ENCODE assay signal across 8 cellular contexts in genomic region chr17:1515640-1516402, GRCh38. TPM values are rescaled to one million over a fixed set of nuclear protein-coding genes. Genes with fewer than 3 reads are reported as not detected.
DNase-seq lines count a peak whose midpoint lies in the region; ATAC-seq and TF ChIP-seq lines count a peak whose summit lies in the region.

No MANE protein-coding gene starts in this region.

- CTCF ChIA-PET in HEK293T (lab: Yijun Ruan, JAX), result interaction anchor here (0.6 to 2.4 kb wide), 8 partner anchors 18 to 459 kb away, joined by 3 to 15 read pairs (median 3); no protein-coding TSS in a partner anchor

- H3K4me1 Mint-ChIP-seq in endothelial cell (ENCODE audit: unreplicated experiment), result peaks cover 50% of the 10 kb centered on the region

- peaks cover 47% of the 10 kb centered on the region for H3K36me3 ChIP-seq in mesodermal cell (ENCODE audit: control insufficient read depth, insufficient read depth, low read length)

- peak overlapping the region; percentile 80 for H3K27ac ChIP-seq in mesodermal cell (ENCODE audit: low read depth, low read length, severe bottlenecking)

- peak overlapping the region; percentile 76 for H3K27ac Mint-ChIP-seq in endothelial cell (ENCODE audit: unreplicated experiment)

- peak overlapping the region; percentile 92 for H3K4me3 Mint-ChIP-seq in endothelial cell (ENCODE audit: unreplicated experiment)

- H3K4me3 ChIP-seq in mesodermal cell (ENCODE audit: extremely low read depth, insufficient read depth, low read length, poor library complexity, severe bottlenecking), result peak overlapping the region; percentile 88

- 2 to 3% methylated on average over 26 to 28 of the region's 32 CpGs for WGBS in mesodermal cell (ENCODE audit: insufficient coverage in 2 of 2), 2 experiments

- no peaks in the 10 kb centered on the region for H3K4me1 ChIP-seq in mesodermal cell (ENCODE audit: control insufficient read depth, insufficient read depth, low read length, poor library complexity, severe bottlenecking)

- no peaks in the 10 kb centered on the region for H3K9me3 ChIP-seq in mesodermal cell (ENCODE audit: control insufficient read depth, low read length)

- ATAC-seq in GM21390 (IDR thresholded peaks at IDR 0.05; ENCODE audit: unreplicated experiment), result no peak

- no peaks in the 10 kb centered on the region for H3K9me3 Mint-ChIP-seq in endothelial cell (ENCODE audit: unreplicated experiment)

- peaks cover 37% of the 10 kb centered on the region for H3K36me3 Mint-ChIP-seq in endothelial cell (ENCODE audit: low read depth, unreplicated experiment)

- POLR2A ChIA-PET in HEK293T (lab: Yijun Ruan, JAX), result interaction anchor here (0.6 to 2.4 kb wide), 31 partner anchors 9 to 249 kb away, joined by 3 to 18 read pairs (median 3); partner anchors contain the start of genes CRK, MYO1C and SLC43A2

- DNase-seq in Daoy (ENCODE audit: low read depth) (peak; percentile 87), HEK293T (ENCODE audit: extremely low spot score) (peak; percentile 58), NCI-H69 (lab: John Stamatoyannopoulos, UW) (peak; percentile 59), endothelial cell (ENCODE audit: low spot score) (peak; percentile 55), stromal cell of bone marrow (ENCODE audit: low read depth) (peak; percentile 70)
- DNase-seq in activated CD8-positive, alpha-beta memory T cell treated with anti-CD3 and anti-CD28 coated beads for 4 hours (ENCODE audit: low read depth in 2 of 2), result peak; percentile 32 to 39

- peak; percentile 27 for TF ChIP-seq CTCF in endothelial cell (IDR thresholded peaks at IDR 0.05; ENCODE audit: unreplicated experiment)

- peaks cover 4% of the 10 kb centered on the region for H3K27me3 Mint-ChIP-seq in endothelial cell (ENCODE audit: unreplicated experiment)

TF ChIP-seq in HEK293T, 16 proteins besides CTCF, POLR2A, EP300 and RAD21:
- TF ChIP-seq ARNT (IDR thresholded peaks at IDR 0.05) (no peak), CTBP1 (IDR thresholded peaks at IDR 0.05; ENCODE audit: borderline replicate concordance) (no peak), FOXK2 (IDR thresholded peaks at IDR 0.05) (no peak), L3MBTL2 (conservative IDR thresholded peaks at IDR 0.05) (no peak; the same call in 1 of the 2 replicates), HDGF (IDR thresholded peaks at IDR 0.05; ENCODE audit: borderline replicate concordance) (no peak), BHLHE40 (IDR thresholded peaks at IDR 0.05; ENCODE audit: borderline replicate concordance) (no peak), ELF4 (IDR thresholded peaks at IDR 0.05) (no peak), FOXM1 (IDR thresholded peaks at IDR 0.05; ENCODE audit: borderline replicate concordance) (no peak)

RNA-seq across cellular contexts. Expression of gene INPP5K, which starts 0.6 kb away (rescaled TPM):
- total RNA-seq in Daoy (2014; rRNA removed; shearing (Covaris generic)), result 27.4 and 43.3 TPM in 2 replicates
- total RNA-seq in endothelial cell (ENCODE audit: unreplicated experiment), result 40.9 TPM
- 23.8 TPM for polyA plus RNA-seq in mesodermal cell (2013, experiment 1 of 2)
- 19.8 TPM for polyA plus RNA-seq in mesodermal cell (2013, experiment 2 of 2)

RNA-seq across cellular contexts. Expression of gene MYO1C, which starts 23.3 kb away (rescaled TPM):
- 55.9 and 57.2 TPM in 2 replicates for total RNA-seq in Daoy (2014; rRNA removed; shearing (Covaris generic))
- total RNA-seq in endothelial cell (ENCODE audit: unreplicated experiment), result 117 TPM
- polyA plus RNA-seq in mesodermal cell (2013, experiment 1 of 2), result 83.2 TPM
- 73.4 TPM for polyA plus RNA-seq in mesodermal cell (2013, experiment 2 of 2)

RNA-seq across cellular contexts. Expression of gene PITPNA, which starts 46.8 kb away (rescaled TPM):
- total RNA-seq in Daoy (2014; rRNA removed; shearing (Covaris generic)), result 20.7 and 22.6 TPM in 2 replicates
- 215 TPM for total RNA-seq in endothelial cell (ENCODE audit: unreplicated experiment)
- 57.0 TPM for polyA plus RNA-seq in mesodermal cell (2013, experiment 1 of 2)
- polyA plus RNA-seq in mesodermal cell (2013, experiment 2 of 2), result 54.2 TPM

RNA-seq across cellular contexts. Expression of gene CRK, which starts 59.8 kb away (rescaled TPM):
- total RNA-seq in Daoy (2014; rRNA removed; shearing (Covaris generic)), result 118 and 126 TPM in 2 replicates
- 119 TPM for total RNA-seq in endothelial cell (ENCODE audit: unreplicated experiment)
- 68.2 TPM for polyA plus RNA-seq in mesodermal cell (2013, experiment 1 of 2)
- 63.0 TPM for polyA plus RNA-seq in mesodermal cell (2013, experiment 2 of 2)

Comparison
In these comparisons a context has a peak if more than half of its experiments do, and no peak if none do; other contexts are left out.
1. DNase-seq: peak in every context shown above with its lines; median percentile 87 in Daoy; 70 in stromal cell of bone marrow; 59 in NCI-H69; 58 in HEK293T; 55 in endothelial cell; 36 in activated CD8-positive, alpha-beta memory T cell treated with anti-CD3 and anti-CD28 coated beads for 4 hours.